Comparison of ENCODE assay signal across 1 cellular context in genomic region chr1:55702064-55702463, GRCh38.
TF ChIP-seq lines count a peak whose summit lies in the region.

No MANE protein-coding gene starts in this region.

TF ChIP-seq in GM23338, 12 proteins besides CTCF, POLR2A, EP300 and RAD21 (continued from another document):
- no peak for TF ChIP-seq ZNF462 (CRISPR knock-in tag; IDR thresholded peaks at IDR 0.05)
